In genomic region chr19:58380736-58381459, GRCh38 we compare ENCODE assay signal across 1 cellular context.
TF ChIP-seq lines count a peak whose summit lies in the region.

ZNF837 (minus strand) TSS chr19:58381030; CDS start chr19:58369332, 11,698 bp downstream.

TF ChIP-seq in HEK293, 187 proteins besides CTCF, POLR2A, EP300 and RAD21 (continued from another document and continues in another):
- TF ChIP-seq PRDM4 (tag by site-specific recombination; IDR thresholded peaks at IDR 0.05) (peak; percentile 86), ZNF2 (tag by site-specific recombination; IDR thresholded peaks at IDR 0.05) (peak; percentile 89; the same call in 1 of the 2 replicates), WT1 (tag by site-specific recombination; IDR thresholded peaks at IDR 0.05) (peak; percentile 11; the same call in 1 of the 2 replicates), ZNF174 (tag by site-specific recombination; IDR thresholded peaks at IDR 0.05) (no peak), BCL11B (tag by site-specific recombination; IDR thresholded peaks at IDR 0.05; ENCODE audit: low read depth) (no peak), ZNF221 (tag by site-specific recombination; IDR thresholded peaks at IDR 0.05; ENCODE audit: borderline replicate concordance) (no peak), OVOL3 (tag by site-specific recombination; IDR thresholded peaks at IDR 0.05) (peak; percentile 79), FEZF1 (tag by site-specific recombination; IDR thresholded peaks at IDR 0.05) (no peak), ZNF529 (tag by site-specific recombination; IDR thresholded peaks at IDR 0.05; ENCODE audit: insufficient replicate concordance) (no peak), ZSCAN5A (tag by site-specific recombination; IDR thresholded peaks at IDR 0.05) (peak; percentile 97), YY1 (tag by site-specific recombination; IDR thresholded peaks at IDR 0.05) (peak; percentile 82), ZNF324 (tag by site-specific recombination; IDR thresholded peaks at IDR 0.05) (peak; percentile 79), ZNF596 (tag by site-specific recombination; IDR thresholded peaks at IDR 0.05) (peak; percentile 55; the same call in 1 of the 2 replicates), ZSCAN23 (tag by site-specific recombination; IDR thresholded peaks at IDR 0.05) (no peak), ZNF211 (tag by site-specific recombination; IDR thresholded peaks at IDR 0.05; ENCODE audit: low read depth) (no peak), REPIN1 (tag by site-specific recombination; IDR thresholded peaks at IDR 0.05; ENCODE audit: low read depth) (peak; percentile 94; the same call in 1 of the 2 replicates), ZSCAN30 (tag by site-specific recombination; IDR thresholded peaks at IDR 0.05) (peak; percentile 100), YY2 (tag by site-specific recombination; IDR thresholded peaks at IDR 0.05) (peak; percentile 88), ZEB2 (tag by site-specific recombination; IDR thresholded peaks at IDR 0.05) (peak; percentile 87; the same call in 1 of the 2 replicates), ZNF768 (tag by site-specific recombination; IDR thresholded peaks at IDR 0.05) (0 out of 2 replicates have a peak, but pooled peaks have one; percentile 71), ZNF707 (tag by site-specific recombination; IDR thresholded peaks at IDR 0.05) (no peak), ZNF423 (tag by site-specific recombination; IDR thresholded peaks at IDR 0.05) (0 out of 2 replicates have a peak, but pooled peaks have one; percentile 36), ZNF654 (tag by site-specific recombination; IDR thresholded peaks at IDR 0.05; ENCODE audit: low read depth) (no peak), ZNF155 (tag by site-specific recombination; IDR thresholded peaks at IDR 0.05) (no peak), ZNF514 (tag by site-specific recombination; IDR thresholded peaks at IDR 0.05) (no peak), ZNF169 (tag by site-specific recombination; IDR thresholded peaks at IDR 0.05) (peak; percentile 81), KLF10 (tag by site-specific recombination; IDR thresholded peaks at IDR 0.05) (peak; percentile 84), ZNF138 (tag by site-specific recombination; IDR thresholded peaks at IDR 0.05; ENCODE audit: borderline replicate concordance) (no peak), ZSCAN16 (tag by site-specific recombination; IDR thresholded peaks at IDR 0.05) (peak; percentile 78; the same call in 1 of the 2 replicates), ZNF629 (tag by site-specific recombination; IDR thresholded peaks at IDR 0.05) (peak; percentile 77), ZNF747 (tag by site-specific recombination; IDR thresholded peaks at IDR 0.05) (no peak), ZBTB44 (tag by site-specific recombination; IDR thresholded peaks at IDR 0.05) (peak; percentile 71), ZNF426 (tag by site-specific recombination; IDR thresholded peaks at IDR 0.05) (no peak), KLF1 (tag by site-specific recombination; IDR thresholded peaks at IDR 0.05) (peak; percentile 83), GLIS2 (tag by site-specific recombination; IDR thresholded peaks at IDR 0.05) (no peak; the same call in none of the 2 replicates), ZFHX2 (tag by site-specific recombination; conservative IDR thresholded peaks at IDR 0.05) (peak; percentile 97), ZNF677 (tag by site-specific recombination; IDR thresholded peaks at IDR 0.05) (0 out of 2 replicates have a peak, but pooled peaks have one; percentile 40), ZNF830 (tag by site-specific recombination; IDR thresholded peaks at IDR 0.05; ENCODE audit: low read depth) (no peak), MYNN (tag by site-specific recombination; IDR thresholded peaks at IDR 0.05; ENCODE audit: borderline replicate concordance) (peak; percentile 12; the same call in 1 of the 2 replicates)
- TF ChIP-seq, protein P1, sequence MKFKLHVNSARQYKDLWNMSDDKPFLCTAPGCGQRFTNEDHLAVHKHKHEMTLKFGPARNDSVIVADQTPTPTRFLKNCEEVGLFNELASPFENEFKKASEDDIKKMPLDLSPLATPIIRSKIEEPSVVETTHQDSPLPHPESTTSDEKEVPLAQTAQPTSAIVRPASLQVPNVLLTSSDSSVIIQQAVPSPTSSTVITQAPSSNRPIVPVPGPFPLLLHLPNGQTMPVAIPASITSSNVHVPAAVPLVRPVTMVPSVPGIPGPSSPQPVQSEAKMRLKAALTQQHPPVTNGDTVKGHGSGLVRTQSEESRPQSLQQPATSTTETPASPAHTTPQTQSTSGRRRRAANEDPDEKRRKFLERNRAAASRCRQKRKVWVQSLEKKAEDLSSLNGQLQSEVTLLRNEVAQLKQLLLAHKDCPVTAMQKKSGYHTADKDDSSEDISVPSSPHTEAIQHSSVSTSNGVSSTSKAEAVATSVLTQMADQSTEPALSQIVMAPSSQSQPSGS (tag by site-specific recombination; IDR thresholded peaks at IDR 0.05; ENCODE audit: low read depth): no peak
- TF ChIP-seq, protein P2, sequence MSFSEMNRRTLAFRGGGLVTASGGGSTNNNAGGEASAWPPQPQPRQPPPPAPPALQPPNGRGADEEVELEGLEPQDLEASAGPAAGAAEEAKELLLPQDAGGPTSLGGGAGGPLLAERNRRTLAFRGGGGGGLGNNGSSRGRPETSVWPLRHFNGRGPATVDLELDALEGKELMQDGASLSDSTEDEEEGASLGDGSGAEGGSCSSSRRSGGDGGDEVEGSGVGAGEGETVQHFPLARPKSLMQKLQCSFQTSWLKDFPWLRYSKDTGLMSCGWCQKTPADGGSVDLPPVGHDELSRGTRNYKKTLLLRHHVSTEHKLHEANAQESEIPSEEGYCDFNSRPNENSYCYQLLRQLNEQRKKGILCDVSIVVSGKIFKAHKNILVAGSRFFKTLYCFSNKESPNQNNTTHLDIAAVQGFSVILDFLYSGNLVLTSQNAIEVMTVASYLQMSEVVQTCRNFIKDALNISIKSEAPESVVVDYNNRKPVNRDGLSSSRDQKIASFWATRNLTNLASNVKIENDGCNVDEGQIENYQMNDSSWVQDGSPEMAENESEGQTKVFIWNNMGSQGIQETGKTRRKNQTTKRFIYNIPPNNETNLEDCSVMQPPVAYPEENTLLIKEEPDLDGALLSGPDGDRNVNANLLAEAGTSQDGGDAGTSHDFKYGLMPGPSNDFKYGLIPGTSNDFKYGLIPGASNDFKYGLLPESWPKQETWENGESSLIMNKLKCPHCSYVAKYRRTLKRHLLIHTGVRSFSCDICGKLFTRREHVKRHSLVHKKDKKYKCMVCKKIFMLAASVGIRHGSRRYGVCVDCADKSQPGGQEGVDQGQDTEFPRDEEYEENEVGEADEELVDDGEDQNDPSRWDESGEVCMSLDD (tag by site-specific recombination; IDR thresholded peaks at IDR 0.05): peak; percentile 87
- TF ChIP-seq, protein P3, sequence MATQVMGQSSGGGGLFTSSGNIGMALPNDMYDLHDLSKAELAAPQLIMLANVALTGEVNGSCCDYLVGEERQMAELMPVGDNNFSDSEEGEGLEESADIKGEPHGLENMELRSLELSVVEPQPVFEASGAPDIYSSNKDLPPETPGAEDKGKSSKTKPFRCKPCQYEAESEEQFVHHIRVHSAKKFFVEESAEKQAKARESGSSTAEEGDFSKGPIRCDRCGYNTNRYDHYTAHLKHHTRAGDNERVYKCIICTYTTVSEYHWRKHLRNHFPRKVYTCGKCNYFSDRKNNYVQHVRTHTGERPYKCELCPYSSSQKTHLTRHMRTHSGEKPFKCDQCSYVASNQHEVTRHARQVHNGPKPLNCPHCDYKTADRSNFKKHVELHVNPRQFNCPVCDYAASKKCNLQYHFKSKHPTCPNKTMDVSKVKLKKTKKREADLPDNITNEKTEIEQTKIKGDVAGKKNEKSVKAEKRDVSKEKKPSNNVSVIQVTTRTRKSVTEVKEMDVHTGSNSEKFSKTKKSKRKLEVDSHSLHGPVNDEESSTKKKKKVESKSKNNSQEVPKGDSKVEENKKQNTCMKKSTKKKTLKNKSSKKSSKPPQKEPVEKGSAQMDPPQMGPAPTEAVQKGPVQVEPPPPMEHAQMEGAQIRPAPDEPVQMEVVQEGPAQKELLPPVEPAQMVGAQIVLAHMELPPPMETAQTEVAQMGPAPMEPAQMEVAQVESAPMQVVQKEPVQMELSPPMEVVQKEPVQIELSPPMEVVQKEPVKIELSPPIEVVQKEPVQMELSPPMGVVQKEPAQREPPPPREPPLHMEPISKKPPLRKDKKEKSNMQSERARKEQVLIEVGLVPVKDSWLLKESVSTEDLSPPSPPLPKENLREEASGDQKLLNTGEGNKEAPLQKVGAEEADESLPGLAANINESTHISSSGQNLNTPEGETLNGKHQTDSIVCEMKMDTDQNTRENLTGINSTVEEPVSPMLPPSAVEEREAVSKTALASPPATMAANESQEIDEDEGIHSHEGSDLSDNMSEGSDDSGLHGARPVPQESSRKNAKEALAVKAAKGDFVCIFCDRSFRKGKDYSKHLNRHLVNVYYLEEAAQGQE (tag by site-specific recombination; IDR thresholded peaks at IDR 0.05): 0 out of 2 replicates have a peak, but pooled peaks have one; percentile 35
- TF ChIP-seq, protein P4, sequence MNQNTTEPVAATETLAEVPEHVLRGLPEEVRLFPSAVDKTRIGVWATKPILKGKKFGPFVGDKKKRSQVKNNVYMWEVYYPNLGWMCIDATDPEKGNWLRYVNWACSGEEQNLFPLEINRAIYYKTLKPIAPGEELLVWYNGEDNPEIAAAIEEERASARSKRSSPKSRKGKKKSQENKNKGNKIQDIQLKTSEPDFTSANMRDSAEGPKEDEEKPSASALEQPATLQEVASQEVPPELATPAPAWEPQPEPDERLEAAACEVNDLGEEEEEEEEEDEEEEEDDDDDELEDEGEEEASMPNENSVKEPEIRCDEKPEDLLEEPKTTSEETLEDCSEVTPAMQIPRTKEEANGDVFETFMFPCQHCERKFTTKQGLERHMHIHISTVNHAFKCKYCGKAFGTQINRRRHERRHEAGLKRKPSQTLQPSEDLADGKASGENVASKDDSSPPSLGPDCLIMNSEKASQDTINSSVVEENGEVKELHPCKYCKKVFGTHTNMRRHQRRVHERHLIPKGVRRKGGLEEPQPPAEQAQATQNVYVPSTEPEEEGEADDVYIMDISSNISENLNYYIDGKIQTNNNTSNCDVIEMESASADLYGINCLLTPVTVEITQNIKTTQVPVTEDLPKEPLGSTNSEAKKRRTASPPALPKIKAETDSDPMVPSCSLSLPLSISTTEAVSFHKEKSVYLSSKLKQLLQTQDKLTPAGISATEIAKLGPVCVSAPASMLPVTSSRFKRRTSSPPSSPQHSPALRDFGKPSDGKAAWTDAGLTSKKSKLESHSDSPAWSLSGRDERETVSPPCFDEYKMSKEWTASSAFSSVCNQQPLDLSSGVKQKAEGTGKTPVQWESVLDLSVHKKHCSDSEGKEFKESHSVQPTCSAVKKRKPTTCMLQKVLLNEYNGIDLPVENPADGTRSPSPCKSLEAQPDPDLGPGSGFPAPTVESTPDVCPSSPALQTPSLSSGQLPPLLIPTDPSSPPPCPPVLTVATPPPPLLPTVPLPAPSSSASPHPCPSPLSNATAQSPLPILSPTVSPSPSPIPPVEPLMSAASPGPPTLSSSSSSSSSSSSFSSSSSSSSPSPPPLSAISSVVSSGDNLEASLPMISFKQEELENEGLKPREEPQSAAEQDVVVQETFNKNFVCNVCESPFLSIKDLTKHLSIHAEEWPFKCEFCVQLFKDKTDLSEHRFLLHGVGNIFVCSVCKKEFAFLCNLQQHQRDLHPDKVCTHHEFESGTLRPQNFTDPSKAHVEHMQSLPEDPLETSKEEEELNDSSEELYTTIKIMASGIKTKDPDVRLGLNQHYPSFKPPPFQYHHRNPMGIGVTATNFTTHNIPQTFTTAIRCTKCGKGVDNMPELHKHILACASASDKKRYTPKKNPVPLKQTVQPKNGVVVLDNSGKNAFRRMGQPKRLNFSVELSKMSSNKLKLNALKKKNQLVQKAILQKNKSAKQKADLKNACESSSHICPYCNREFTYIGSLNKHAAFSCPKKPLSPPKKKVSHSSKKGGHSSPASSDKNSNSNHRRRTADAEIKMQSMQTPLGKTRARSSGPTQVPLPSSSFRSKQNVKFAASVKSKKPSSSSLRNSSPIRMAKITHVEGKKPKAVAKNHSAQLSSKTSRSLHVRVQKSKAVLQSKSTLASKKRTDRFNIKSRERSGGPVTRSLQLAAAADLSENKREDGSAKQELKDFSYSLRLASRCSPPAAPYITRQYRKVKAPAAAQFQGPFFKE (tag by site-specific recombination; IDR thresholded peaks at IDR 0.05; ENCODE audit: borderline replicate concordance): no peak
